ENCODE assay signal across 15 cellular contexts in genomic region chr5:58072202-58072791, GRCh38.
DNase-seq lines count a peak whose midpoint lies in the region; ATAC-seq and TF ChIP-seq lines count a peak whose summit lies in the region.
"Had no signal": no experiment of that assay in that cellular context is flagged by ENCODE, and none has a peak within 500 bp of the region (broad histone marks: within the 10 kb centered on the region; RNA-seq: fewer than 3 reads in every experiment).

No MANE protein-coding gene starts in this region.

- no peaks in the 10 kb centered on the region for H3F3A ChIP-seq in SK-N-SH (replicated peaks; ENCODE audit: insufficient read depth)

- peak overlapping the region; percentile 66 for H3K4me2 ChIP-seq in SK-N-SH
- H3K4me2 ChIP-seq in mammary epithelial cell (ENCODE audit: insufficient read depth, low read depth, low read length), result peak overlapping the region; percentile 37

- in situ Hi-C loops in mammary epithelial cell (cut with MboI; ENCODE audit: low sequenced_read_pairs in 2 of 2), result no loop called here

- POLR2A ChIA-PET in SK-N-SH (lab: Yijun Ruan, JAX), result no interaction called here
- POLR2A ChIA-PET in CD4-positive, alpha-beta memory T cell (lab: Charles Lee; ENCODE audit: partially characterized antibody), result no interaction called here

- TF ChIP-seq EP300 in SK-N-SH (IDR thresholded peaks at IDR 0.05; ENCODE audit: borderline replicate concordance in 1 of 2, low read depth in 1 of 2, low read length in 1 of 2), result no peak

- H3K27ac ChIP-seq in SK-N-SH (ENCODE audit: low read depth in 2 of 2, low read length in 1 of 2), result no peak overlapping the region
- no peak overlapping the region for H3K27ac ChIP-seq in mammary epithelial cell (ENCODE audit: insufficient read depth, low read depth, low read length)
- peak overlapping the region; percentile 52 for H3K27ac ChIP-seq in mesodermal cell (ENCODE audit: low read depth, low read length, severe bottlenecking)
- no peak overlapping the region for H3K27ac ChIP-seq in CD4-positive, alpha-beta memory T cell (ENCODE audit: low read depth, low read length)
- H3K27ac ChIP-seq: SJCRH30, VCaP had no signal

- H2AFZ ChIP-seq in SK-N-SH (ENCODE audit: low read depth), result peak overlapping the region; percentile 86
- H2AFZ ChIP-seq in mammary epithelial cell (ENCODE audit: low read depth, low read length), result peak overlapping the region; percentile 77

- intact Hi-C loops in mammary epithelial cell (cut with micrococcal nuclease), result no loop called here
- intact Hi-C loops in CD4-positive, alpha-beta memory T cell (cut with micrococcal nuclease), result no loop called here

- H3K4me3 Mint-ChIP-seq in type B pancreatic cell (peak overlapping the region; percentile 25), chondrocyte (ENCODE audit: unreplicated experiment) (no peak overlapping the region)
- peak overlapping the region in 1 of 8 donors; percentile 39 for H3K4me3 Mint-ChIP-seq in CD4-positive, alpha-beta memory T cell

- BruUV-seq in mammary epithelial cell (replicated peaks; lab: Mats Ljungman, UMichigan), result no TSS peak

- no peaks in the 10 kb centered on the region for H3K36me3 Mint-ChIP-seq in type B pancreatic cell
- H3K36me3 Mint-ChIP-seq in chondrocyte (ENCODE audit: low read depth), result no peaks in the 10 kb centered on the region
- no peaks in the 10 kb centered on the region for H3K36me3 Mint-ChIP-seq in CD4-positive, alpha-beta memory T cell

- H3K27me3 Mint-ChIP-seq in type B pancreatic cell (no peaks in the 10 kb centered on the region), chondrocyte (ENCODE audit: low read depth) (no peaks in the 10 kb centered on the region)
- no peaks in the 10 kb centered on the region for H3K27me3 Mint-ChIP-seq in CD4-positive, alpha-beta memory T cell

- H4K20me1 ChIP-seq in SK-N-SH (ENCODE audit: insufficient read depth) (no peaks in the 10 kb centered on the region), mammary epithelial cell (ENCODE audit: insufficient read depth, low read length) (no peaks in the 10 kb centered on the region)

- H3K4me3 ChIP-seq in SK-N-SH (ENCODE audit: low read depth in 2 of 2, low read length in 1 of 2), result no peak overlapping the region
- no peak overlapping the region for H3K4me3 ChIP-seq in mammary epithelial cell (replicated peaks in 1 of 3; ENCODE audit: insufficient read depth in 1 of 3, low read depth in 2 of 3, low read length in 3 of 3)
- no peak overlapping the region for H3K4me3 ChIP-seq in mesodermal cell (ENCODE audit: extremely low read depth, insufficient read depth, low read length, poor library complexity, severe bottlenecking)
- no peak overlapping the region for H3K4me3 ChIP-seq in CD4-positive, alpha-beta memory T cell (ENCODE audit: low read length in 2 of 2)
- H3K4me3 ChIP-seq: MG63, right lobe of liver, SJCRH30, thyroid gland had no signal

- no peak overlapping the region for H3K27ac Mint-ChIP-seq in type B pancreatic cell
- H3K27ac Mint-ChIP-seq in chondrocyte (ENCODE audit: unreplicated experiment), result no peak overlapping the region
- H3K27ac Mint-ChIP-seq in CD4-positive, alpha-beta memory T cell, result no peak overlapping the region

- peak; percentile 22 for DNase-seq in SK-N-SH
- DNase-seq in mammary epithelial cell, result no peak
- no peak for DNase-seq in type B pancreatic cell (ENCODE audit: extremely low spot score, unreplicated experiment)
- DNase-seq in chondrocyte (ENCODE audit: low spot score), result no peak
- DNase-seq in RPMI8226, result no peak
- no peak for DNase-seq in CD4-positive, alpha-beta memory T cell
- DNase-seq: ACHN, MG63, NCI-H526 treated with DMSO at 0.1 percent for 48 hours, SJCRH30, thyroid gland had no signal

- no peak for ATAC-seq in SK-N-SH treated with all-trans-retinoic acid at 6 μM for 48 hours

- H3K36me3 ChIP-seq in SK-N-SH (replicated peaks in 1 of 2; ENCODE audit: control insufficient read depth in 1 of 2, insufficient read depth in 2 of 2, low read length in 1 of 2) (no peaks in the 10 kb centered on the region), mammary epithelial cell (ENCODE audit: insufficient read depth, low read length) (no peaks in the 10 kb centered on the region), mesodermal cell (ENCODE audit: control insufficient read depth, insufficient read depth, low read length) (no peaks in the 10 kb centered on the region)
- no peaks in the 10 kb centered on the region for H3K36me3 ChIP-seq in CD4-positive, alpha-beta memory T cell (ENCODE audit: insufficient read depth, low read length)
- H3K36me3 ChIP-seq: MG63, right lobe of liver, SJCRH30, thyroid gland had no signal

- H3K9me2 ChIP-seq in SK-N-SH, result no peaks in the 10 kb centered on the region

- H3K9me3 Mint-ChIP-seq in type B pancreatic cell (peaks cover 7% of the 10 kb centered on the region), chondrocyte (ENCODE audit: low read depth) (peaks cover 2% of the 10 kb centered on the region)
- peaks cover 0 to 1% (median 0%) of the 10 kb centered on the region in 8 donors for H3K9me3 Mint-ChIP-seq in CD4-positive, alpha-beta memory T cell

- TF ChIP-seq CTCF in SK-N-SH (IDR thresholded peaks at IDR 0.05) (no peak), mammary epithelial cell (conservative IDR thresholded peaks at IDR 0.05 in 1 of 2, IDR thresholded peaks at IDR 0.05 in 1 of 2; ENCODE audit: extremely low read depth in 1 of 2, insufficient read depth in 1 of 2, low read depth in 1 of 2, low read length in 2 of 2) (no peak), type B pancreatic cell (conservative IDR thresholded peaks at IDR 0.05) (no peak), chondrocyte (IDR thresholded peaks at IDR 0.05) (no peak)

- CTCF ChIA-PET in SK-N-SH (lab: Yijun Ruan, JAX), result interaction anchor here (0.7 kb wide), 1 partner anchor 388 kb away, joined by 3 read pairs; no protein-coding TSS in a partner anchor
- CTCF ChIA-PET in mammary epithelial cell (lab: Charles Lee; ENCODE audit: low non-redundant PET), result no interaction called here
- CTCF ChIA-PET in CD4-positive, alpha-beta memory T cell (lab: Charles Lee; ENCODE audit: partially characterized antibody), result no interaction called here

- H3K79me2 ChIP-seq in SK-N-SH (ENCODE audit: insufficient read depth) (no peaks in the 10 kb centered on the region), mammary epithelial cell (ENCODE audit: insufficient read depth, low read length) (no peaks in the 10 kb centered on the region)

- H3K4me1 Mint-ChIP-seq in type B pancreatic cell (ENCODE audit: unreplicated experiment), result peaks cover 46% of the 10 kb centered on the region
- H3K4me1 Mint-ChIP-seq in chondrocyte (ENCODE audit: low read depth), result peaks cover 4% of the 10 kb centered on the region
- peaks cover 0 to 3% (median under 1%) of the 10 kb centered on the region in 4 donors for H3K4me1 Mint-ChIP-seq in CD4-positive, alpha-beta memory T cell

- peaks cover 3 to 11% of the 10 kb centered on the region in 2 experiments; a peak in 3 of 4 replicates for H3K4me1 ChIP-seq in SK-N-SH (ENCODE audit: control insufficient read depth in 1 of 2, insufficient read depth in 2 of 2, low read depth in 1 of 2, low read length in 1 of 2)
- H3K4me1 ChIP-seq in mammary epithelial cell (ENCODE audit: insufficient read depth, low read length), result no peaks in the 10 kb centered on the region
- H3K4me1 ChIP-seq in mesodermal cell (ENCODE audit: control insufficient read depth, insufficient read depth, low read length, poor library complexity, severe bottlenecking), result peaks cover 10% of the 10 kb centered on the region
- H3K4me1 ChIP-seq in CD4-positive, alpha-beta memory T cell (ENCODE audit: insufficient read depth, low read length), result no peaks in the 10 kb centered on the region
- H3K4me1 ChIP-seq: right lobe of liver, thyroid gland had no signal

- TF ChIP-seq RAD21 in SK-N-SH (IDR thresholded peaks at IDR 0.05; ENCODE audit: low read length), result no peak

- WGBS in SK-N-SH (ENCODE audit: low lambda C conversion rate), result 68% methylated on average over 7 of the region's 7 CpGs
- 45% methylated on average over 7 of the region's 7 CpGs for WGBS in mammary epithelial cell (ENCODE audit: low coverage, missing lambda C conversion rate)
- WGBS in mesodermal cell (ENCODE audit: insufficient coverage in 2 of 2), 2 experiments, result 61 to 73% methylated on average over 4 to 6 of the region's 7 CpGs

- dilution Hi-C loops in mammary epithelial cell (cut with HindIII; ENCODE audit: low sequenced_read_pairs), result no loop called here

- H3K9me3 ChIP-seq in SK-N-SH (no peaks in the 10 kb centered on the region), mammary epithelial cell (replicated peaks; ENCODE audit: insufficient read depth, low read length) (peaks cover 3% of the 10 kb centered on the region), mesodermal cell (ENCODE audit: control insufficient read depth, low read length) (no peaks in the 10 kb centered on the region)
- no peaks in the 10 kb centered on the region for H3K9me3 ChIP-seq in CD4-positive, alpha-beta memory T cell (ENCODE audit: control insufficient read depth in 1 of 2, low read length in 2 of 2)
- H3K9me3 ChIP-seq: MG63, right lobe of liver, SJCRH30, thyroid gland had no signal

- no peak overlapping the region for H3K9ac ChIP-seq in SK-N-SH
- no peak overlapping the region for H3K9ac ChIP-seq in mammary epithelial cell (ENCODE audit: insufficient read depth, low read length)

- H3K27me3 ChIP-seq in SK-N-SH (ENCODE audit: insufficient read depth), result no peaks in the 10 kb centered on the region
- H3K27me3 ChIP-seq in mammary epithelial cell (ENCODE audit: insufficient read depth, low read length), result no peaks in the 10 kb centered on the region
- no peaks in the 10 kb centered on the region for H3K27me3 ChIP-seq in CD4-positive, alpha-beta memory T cell (ENCODE audit: insufficient read depth, low read length)
- H3K27me3 ChIP-seq: MG63, right lobe of liver, SJCRH30, thyroid gland had no signal

TF ChIP-seq in SK-N-SH, 30 proteins besides CTCF, POLR2A, EP300 and RAD21:
- TF ChIP-seq ELF1 (IDR thresholded peaks at IDR 0.05), result no peak
- TF ChIP-seq MAX (IDR thresholded peaks at IDR 0.05; ENCODE audit: low read depth), result 0 out of 2 replicates have a peak, but pooled peaks have one; percentile 11

TF ChIP-seq in SK-N-SH treated with all-trans-retinoic acid at 6 μM for 48 hours, 23 proteins besides CTCF, POLR2A, EP300 and RAD21 (continues in another document):
- no peak for TF ChIP-seq ESRRG (CRISPR knock-in tag; IDR thresholded peaks at IDR 0.05)
- TF ChIP-seq TOX (CRISPR knock-in tag; IDR thresholded peaks at IDR 0.05; ENCODE audit: borderline replicate concordance), result no peak
- no peak for TF ChIP-seq OSR1 (CRISPR knock-in tag; IDR thresholded peaks at IDR 0.05)
- no peak for TF ChIP-seq ZC3H10 (CRISPR knock-in tag; IDR thresholded peaks at IDR 0.05)
- TF ChIP-seq CSDC2 (CRISPR knock-in tag; IDR thresholded peaks at IDR 0.05), result no peak
